Comparison of ENCODE assay signal across 23 cellular contexts in genomic region chr18:58977801-58978200, GRCh38.
DNase-seq lines count a peak whose midpoint lies in the region; ATAC-seq, FAIRE-seq and TF ChIP-seq lines count a peak whose summit lies in the region.
"Had no signal": no experiment of that assay in that cellular context is flagged by ENCODE, and none has a peak within 500 bp of the region (broad histone marks: within the 10 kb centered on the region; RNA-seq: fewer than 3 reads in every experiment).

No MANE protein-coding gene starts in this region.

- H3K4me1 ChIP-seq in psoas muscle, result peaks cover 21% of the 10 kb centered on the region
- no peaks in the 10 kb centered on the region for H3K4me1 ChIP-seq in small intestine (ENCODE audit: control insufficient read depth in 2 of 2, insufficient read depth in 1 of 2, low read depth in 1 of 2, low read length in 1 of 2)

- DNase-seq in EH (ENCODE audit: low read depth), result peak; percentile 22
- peak; percentile 41 for DNase-seq in fibroblast of pulmonary artery (ENCODE audit: low read depth)
- no peak for DNase-seq in psoas muscle
- DNase-seq in EL, result no peak
- DNase-seq in activated gamma-delta T cell (lab: John Stamatoyannopoulos, UW), result no peak
- no peak for DNase-seq in small intestine
- DNase-seq in UCSD-AML1 (lab: John Stamatoyannopoulos, UW; ENCODE audit: unreplicated experiment), result no peak
- DNase-seq: Calu3; CD8-positive, alpha-beta T cell; DMS79 treated with DMSO at 0.1 percent for 48 hours; HCEC 1CT; MM.1S; NCI-H1092 treated with DMSO at 0.1 percent for 48 hours; NCI-H146; NCI-H2029 treated with DMSO at 0.1 percent for 48 hours; NCI-H2171; NCI-H446; NCI-H69; OCI-M1; SIG-M5 had no signal

- H3K4me2 ChIP-seq in SU-DHL-6 (ENCODE audit: low read depth, low read length, poor library complexity, severe bottlenecking), result no peak overlapping the region
- H3K4me2 ChIP-seq: A549; BLaER1 treated with 17β-estradiol and CSF1 and Interleukin-3, amounts not matched to agents 10 nM and 100 nM had no signal

- TF ChIP-seq CTCF in SU-DHL-6 (IDR thresholded peaks at IDR 0.05; ENCODE audit: insufficient read depth, low read length, poor library complexity, severe bottlenecking) (no peak), fibroblast of pulmonary artery (IDR thresholded peaks at IDR 0.05; ENCODE audit: low read length, missing control alignments) (no peak), psoas muscle (IDR thresholded peaks at IDR 0.05) (no peak)

- H3K9me3 ChIP-seq in SU-DHL-6 (ENCODE audit: insufficient read depth, low read length), result no peaks in the 10 kb centered on the region
- no peaks in the 10 kb centered on the region for H3K9me3 ChIP-seq in psoas muscle
- no peaks in the 10 kb centered on the region for H3K9me3 ChIP-seq in small intestine (ENCODE audit: control insufficient read depth, low read depth)
- H3K9me3 ChIP-seq: A549; BLaER1 treated with 17β-estradiol and CSF1 and Interleukin-3, amounts not matched to agents 10 nM and 100 nM had no signal

- no peak overlapping the region for H2AFZ ChIP-seq in SU-DHL-6 (ENCODE audit: low read depth, low read length, severe bottlenecking)

- H3K36me3 ChIP-seq in SU-DHL-6 (ENCODE audit: low read length) (peaks cover 33% of the 10 kb centered on the region), psoas muscle (ENCODE audit: insufficient read depth in 1 of 2, low read depth in 1 of 2) (peaks cover 0 to 45% of the 10 kb centered on the region in 2 donors), small intestine (ENCODE audit: control insufficient read depth in 2 of 2, insufficient read depth in 2 of 2, low read length in 2 of 2) (peaks cover 0 to 4% of the 10 kb centered on the region in 2 donors)
- H3K36me3 ChIP-seq: BLaER1 treated with 17β-estradiol and CSF1 and Interleukin-3, amounts not matched to agents 10 nM and 100 nM had no signal

- H4K20me1 ChIP-seq in SU-DHL-6 (ENCODE audit: low read depth, low read length), result no peaks in the 10 kb centered on the region
- H4K20me1 ChIP-seq: BLaER1 treated with 17β-estradiol and CSF1 and Interleukin-3, amounts not matched to agents 10 nM and 100 nM had no signal

- H3K79me2 ChIP-seq in SU-DHL-6 (ENCODE audit: insufficient read depth, low read length), result peaks cover 51% of the 10 kb centered on the region

- H3K27me3 ChIP-seq in SU-DHL-6 (ENCODE audit: low read length), result no peaks in the 10 kb centered on the region
- no peaks in the 10 kb centered on the region for H3K27me3 ChIP-seq in psoas muscle (ENCODE audit: insufficient read depth in 3 of 3, low read length in 2 of 3)
- no peaks in the 10 kb centered on the region for H3K27me3 ChIP-seq in small intestine (ENCODE audit: control insufficient read depth in 2 of 2, insufficient read depth in 2 of 2, low read length in 2 of 2)
- H3K27me3 ChIP-seq: BLaER1 treated with 17β-estradiol and CSF1 and Interleukin-3, amounts not matched to agents 10 nM and 100 nM had no signal

- H3K9ac ChIP-seq in SU-DHL-6 (ENCODE audit: low read length), result no peak overlapping the region
- H3K9ac ChIP-seq: BLaER1 treated with 17β-estradiol and CSF1 and Interleukin-3, amounts not matched to agents 10 nM and 100 nM had no signal

- peak overlapping the region; percentile 9 for H3K27ac ChIP-seq in SU-DHL-6 (ENCODE audit: low read depth, low read length)
- peak overlapping the region; percentile 38 for H3K27ac ChIP-seq in psoas muscle
- H3K27ac ChIP-seq in small intestine (ENCODE audit: low read depth in 1 of 2, low read length in 1 of 2), result no peak overlapping the region
- H3K27ac ChIP-seq: BLaER1 treated with 17β-estradiol and CSF1 and Interleukin-3, amounts not matched to agents 10 nM and 100 nM had no signal

- H3K9me2 ChIP-seq in SU-DHL-6 (replicated peaks; ENCODE audit: insufficient read depth, low read length), result no peaks in the 10 kb centered on the region

- intact Hi-C loops in psoas muscle (cut with DNase I), result no loop called here

- WGBS in psoas muscle, 3 donors, result 68 to 86% (median 74%) methylated on average over 4 of the region's 4 CpGs
- 72 to 83% (median 74%) methylated on average over 4 of the region's 4 CpGs for WGBS in small intestine, 3 donors

- no peak for ATAC-seq in psoas muscle
- ATAC-seq: A549; CD8-positive, alpha-beta T cell had no signal

- H3K4me3 ChIP-seq in SU-DHL-6 (ENCODE audit: insufficient read depth, low read length, poor library complexity, severe bottlenecking), result no peak overlapping the region
- H3K4me3 ChIP-seq in fibroblast of pulmonary artery (replicated peaks; ENCODE audit: low read depth, low read length), result no peak overlapping the region
- no peak overlapping the region for H3K4me3 ChIP-seq in psoas muscle
- no peak overlapping the region for H3K4me3 ChIP-seq in small intestine (ENCODE audit: low read depth in 1 of 2, low read length in 2 of 2)
- H3K4me3 ChIP-seq: A549; BLaER1 treated with 17β-estradiol and CSF1 and Interleukin-3, amounts not matched to agents 10 nM and 100 nM had no signal

- H3F3A ChIP-seq in SU-DHL-6 (ENCODE audit: insufficient read depth), result peaks cover 40% of the 10 kb centered on the region

- no peak for FAIRE-seq in small intestine (lab: Jason Lieb, UNC)
- FAIRE-seq: A549 had no signal

Comparison
In these comparisons a context has a peak if more than half of its experiments do, and no peak if none do; other contexts are left out.
1. DNase-seq: peak in EH (single experiment) and fibroblast of pulmonary artery (single experiment); none in psoas muscle (0 of 2), EL (single experiment), activated gamma-delta T cell (single experiment), small intestine (single experiment) and UCSD-AML1 (single experiment).
2. H3K27ac ChIP-seq: peak in SU-DHL-6 (single experiment) and psoas muscle (single experiment); none in small intestine (0 of 2).